Comparison of ENCODE assay signal across 1 cellular context in genomic region chr1:157156058-157156541, GRCh38.
A peak's percentile ranks its signal among the peaks of the same experiment; 100 is the strongest.
TF ChIP-seq lines count a peak whose summit lies in the region.

No MANE protein-coding gene starts in this region.

TF ChIP-seq in WTC11, 78 proteins besides CTCF, POLR2A, EP300 and RAD21 (continued from another document):
- TF ChIP-seq USF1 (CRISPR knock-in tag; IDR thresholded peaks at IDR 0.05), result peak; percentile 60; the same call in 1 of the 2 replicates
- no peak for TF ChIP-seq FOXJ3 (CRISPR knock-in tag; IDR thresholded peaks at IDR 0.05; ENCODE audit: borderline replicate concordance)
- no peak for TF ChIP-seq ZSCAN18 (CRISPR knock-in tag; IDR thresholded peaks at IDR 0.05)
- TF ChIP-seq SMAD4 (CRISPR knock-in tag; IDR thresholded peaks at IDR 0.05), result no peak
- no peak for TF ChIP-seq NFATC4 (CRISPR knock-in tag; IDR thresholded peaks at IDR 0.05)
- TF ChIP-seq KAT7 (CRISPR knock-in tag; IDR thresholded peaks at IDR 0.05; ENCODE audit: borderline replicate concordance), result no peak
- peak; percentile 21; the same call in 1 of the 2 replicates for TF ChIP-seq MAX (CRISPR knock-in tag; IDR thresholded peaks at IDR 0.05)
